ENCODE assay signal across 8 cellular contexts in genomic region chr9:77751341-77752091, GRCh38.
DNase-seq lines count a peak whose midpoint lies in the region; ATAC-seq and TF ChIP-seq lines count a peak whose summit lies in the region.

No MANE protein-coding gene starts in this region.

- H3K27me3 ChIP-seq in CD4-positive, alpha-beta T cell (ENCODE audit: control insufficient read depth, insufficient read depth, low read length): no peaks in the 10 kb centered on the region
- H3K27me3 ChIP-seq in H7 (ENCODE audit: control insufficient read depth, insufficient read depth, low read length): no peaks in the 10 kb centered on the region
- H3K27me3 ChIP-seq in smooth muscle cell (ENCODE audit: low read depth): no peaks in the 10 kb centered on the region

- no peak overlapping the region for H2AFZ ChIP-seq in smooth muscle cell (ENCODE audit: low read depth)

- no peaks in the 10 kb centered on the region for H3K9me3 Mint-ChIP-seq in CD4-positive, alpha-beta T cell

- peaks cover 5% of the 10 kb centered on the region for H3F3A ChIP-seq in smooth muscle cell (ENCODE audit: low read depth)

- POLR2A ChIA-PET in CD4-positive, alpha-beta T cell (lab: Charles Lee): no interaction called here

- intact Hi-C loops in CD4-positive, alpha-beta T cell (cut with DNase I, micrococcal nuclease): loop anchor here (5.0 to 10.0 kb wide), 2 partner anchors 297 to 319 kb away; no protein-coding TSS in a partner anchor

- peaks cover 32% of the 10 kb centered on the region for H3K4me1 Mint-ChIP-seq in CD4-positive, alpha-beta T cell (ENCODE audit: low read depth)

- DNase-seq in CD4-positive, alpha-beta T cell: no peak
- DNase-seq in H7: peak; percentile 60
- peak; percentile 12 for DNase-seq in NCI-H345 treated with DMSO at 0.1 percent for 48 hours (lab: John Stamatoyannopoulos, UW; ENCODE audit: unreplicated experiment)
- peak; percentile 41 for DNase-seq in amniotic stem cell (lab: John Stamatoyannopoulos, UW)
- DNase-seq in iPS-NIHi11 (ENCODE audit: low spot score): peak; percentile 58
- DNase-seq in smooth muscle cell (lab: John Stamatoyannopoulos, UW; ENCODE audit: unreplicated experiment): no peak

- peaks cover 3% of the 10 kb centered on the region for H3K79me2 ChIP-seq in smooth muscle cell (ENCODE audit: low read depth)

- H3K4me3 Mint-ChIP-seq in CD4-positive, alpha-beta T cell: no peak overlapping the region

- CTCF ChIA-PET in CD4-positive, alpha-beta T cell (lab: Charles Lee): no interaction called here

- H3K27ac Mint-ChIP-seq in CD4-positive, alpha-beta T cell: no peak overlapping the region

- no peak overlapping the region for H3K9ac ChIP-seq in smooth muscle cell (ENCODE audit: low read depth)

- H3K4me3 ChIP-seq in H7 (ENCODE audit: insufficient read depth, low read depth, low read length) (no peak overlapping the region), smooth muscle cell (no peak overlapping the region)

- H3K27me3 Mint-ChIP-seq in CD4-positive, alpha-beta T cell: no peaks in the 10 kb centered on the region

- 35% methylated on average over 8 of the region's 8 CpGs for WGBS in smooth muscle cell (ENCODE audit: low lambda C conversion rate)

- H3K4me2 ChIP-seq in smooth muscle cell: peak overlapping the region; percentile 51

- peak; percentile 38 for TF ChIP-seq CTCF in CD4-positive, alpha-beta T cell (IDR thresholded peaks at IDR 0.05)
- peak; percentile 55 for TF ChIP-seq CTCF in smooth muscle cell (IDR thresholded peaks at IDR 0.05; ENCODE audit: borderline replicate concordance, insufficient read depth, poor library complexity, severe bottlenecking)

- peaks cover 25% of the 10 kb centered on the region for H3K36me3 Mint-ChIP-seq in CD4-positive, alpha-beta T cell (ENCODE audit: low read depth)

- H3K36me3 ChIP-seq in H7 (replicated peaks; ENCODE audit: control insufficient read depth, insufficient read depth, low read length) (no peaks in the 10 kb centered on the region; the same call in 1 of the 2 replicates), smooth muscle cell (ENCODE audit: low read depth) (no peaks in the 10 kb centered on the region)

- no peaks in the 10 kb centered on the region for H3K4me1 ChIP-seq in smooth muscle cell (ENCODE audit: low read depth)

- H3K9me3 ChIP-seq in CD4-positive, alpha-beta T cell (ENCODE audit: control insufficient read depth, low read length): no peaks in the 10 kb centered on the region
- H3K9me3 ChIP-seq in smooth muscle cell (replicated peaks; ENCODE audit: low read depth): no peaks in the 10 kb centered on the region

- H3K27ac ChIP-seq in CD4-positive, alpha-beta T cell (ENCODE audit: low read depth, low read length): no peak overlapping the region
- H3K27ac ChIP-seq in smooth muscle cell (ENCODE audit: low read depth): no peak overlapping the region

- no peak for ATAC-seq in CD4-positive, alpha-beta T cell (ENCODE audit: poor library complexity)
- ATAC-seq in GM18498 (IDR thresholded peaks at IDR 0.05; ENCODE audit: unreplicated experiment) (no peak), GM19328 (IDR thresholded peaks at IDR 0.05; ENCODE audit: unreplicated experiment) (no peak)

- H4K20me1 ChIP-seq in smooth muscle cell (ENCODE audit: low read depth): no peaks in the 10 kb centered on the region

Comparison
In these comparisons a context has a peak if more than half of its experiments do, and no peak if none do; other contexts are left out.
1. DNase-seq: peak in H7 (single experiment), NCI-H345 treated with DMSO at 0.1 percent for 48 hours (single experiment), amniotic stem cell (single experiment) and iPS-NIHi11 (single experiment); none in CD4-positive, alpha-beta T cell (0 of 10) and smooth muscle cell (single experiment).